Comparison of ENCODE assay signal across 8 cellular contexts in genomic region chr14:69612759-69613145, GRCh38. TPM values are rescaled to one million over a fixed set of nuclear protein-coding genes. Genes with fewer than 3 reads are reported as not detected.
DNase-seq lines count a peak whose midpoint lies in the region; ATAC-seq and TF ChIP-seq lines count a peak whose summit lies in the region.

No MANE protein-coding gene starts in this region.

- H3K36me3 Mint-ChIP-seq in activated naive CD4-positive, alpha-beta T cell treated with anti-CD3 and anti-CD28 coated beads, Interleukin-2, amount 50 U/mL, for 72 hours: peaks cover 41 to 51% of the 10 kb centered on the region in 2 donors

- H3K36me3 ChIP-seq in H7 (replicated peaks; ENCODE audit: control insufficient read depth, insufficient read depth, low read length) (no peaks in the 10 kb centered on the region), testis (ENCODE audit: low read depth, missing control alignments) (no peaks in the 10 kb centered on the region)

- no peaks in the 10 kb centered on the region for H3K9me3 Mint-ChIP-seq in activated naive CD4-positive, alpha-beta T cell treated with anti-CD3 and anti-CD28 coated beads, Interleukin-2, amount 50 U/mL, for 72 hours

- H3K4me3 ChIP-seq in H7 (ENCODE audit: insufficient read depth, low read depth, low read length): peak overlapping the region; percentile 71; the same call in 1 of the 2 replicates
- H3K4me3 ChIP-seq in testis: peak overlapping the region; percentile 84 to 88

- H3K27ac ChIP-seq in 22Rv1: no peak overlapping the region
- peak overlapping the region; percentile 93 to 99 for H3K27ac ChIP-seq in testis

- ATAC-seq in activated naive CD4-positive, alpha-beta T cell treated with anti-CD3 and anti-CD28 coated beads, Interleukin-2, amount 50 U/mL, for 72 hours: no peak
- no peak for ATAC-seq in GM21717 (IDR thresholded peaks at IDR 0.05; ENCODE audit: unreplicated experiment)

- peak; percentile 49 for TF ChIP-seq CTCF in 22Rv1 (IDR thresholded peaks at IDR 0.05)
- TF ChIP-seq CTCF in testis (IDR thresholded peaks at IDR 0.05): no peak

- 17 to 27% methylated on average over 2 of the region's 2 CpGs for WGBS in testis, 2 donors

- H3K4me1 ChIP-seq in testis: peaks cover 43% of the 10 kb centered on the region

- H3K27ac Mint-ChIP-seq in activated naive CD4-positive, alpha-beta T cell treated with anti-CD3 and anti-CD28 coated beads, Interleukin-2, amount 50 U/mL, for 72 hours: peak overlapping the region; percentile 87 to 90

- intact Hi-C loops in testis (cut with DNase I; ENCODE audit: low total_unique reads): no loop called here

- H3K9me3 ChIP-seq in testis: no peaks in the 10 kb centered on the region

- no peak for DNase-seq in H7
- DNase-seq in activated naive CD4-positive, alpha-beta T cell treated with anti-CD3 and anti-CD28 coated beads, Interleukin-2, amount 50 U/mL, for 72 hours (ENCODE audit: low spot score in 2 of 2): no peak
- peak; percentile 42 for DNase-seq in kidney glomerular epithelial cell (lab: John Stamatoyannopoulos, UW)
- no peak for DNase-seq in testis
- no peak for DNase-seq in activated CD4-positive, CD25-positive, alpha-beta regulatory T cell treated with anti-CD3 and anti-CD28 coated beads, Interleukin-2, amount 50 U/mL, for 72 hours
- no peak for DNase-seq in DMS153 (lab: John Stamatoyannopoulos, UW)

- TF ChIP-seq POLR2A in testis (IDR thresholded peaks at IDR 0.05): no peak

- peaks cover 3% of the 10 kb centered on the region for H3K27me3 ChIP-seq in H7 (ENCODE audit: control insufficient read depth, insufficient read depth, low read length)
- H3K27me3 ChIP-seq in testis: no peaks in the 10 kb centered on the region

RNA-seq across cellular contexts. Expression of gene SUSD6, which starts 1.4 kb away (rescaled TPM):
- total RNA-seq in H7 (2014; rRNA removed; shearing (Covaris generic)): 0.70 and 1.1 TPM in 2 replicates
- 10 to 100 TPM; 54.1 to 98.6 TPM for total RNA-seq in activated naive CD4-positive, alpha-beta T cell treated with anti-CD3 and anti-CD28 coated beads, Interleukin-2, amount 50 U/mL, for 72 hours
- 10 to 100 TPM; 38.7 to 39.5 TPM for total RNA-seq in testis
- 27.7 TPM for polyA plus RNA-seq in testis (ENCODE audit: insufficient read depth, low read depth, low replicate concordance)

RNA-seq across cellular contexts. Expression of gene CCDC177, which starts 38.1 kb away (rescaled TPM):
- 0.04 and 0.17 TPM in 2 replicates for total RNA-seq in H7 (2014; rRNA removed; shearing (Covaris generic))
- not detected for total RNA-seq in activated naive CD4-positive, alpha-beta T cell treated with anti-CD3 and anti-CD28 coated beads, Interleukin-2, amount 50 U/mL, for 72 hours
- total RNA-seq in testis: 1 to 10 TPM; 1.7 to 1.9 TPM
- 0.63 TPM for polyA plus RNA-seq in testis (ENCODE audit: insufficient read depth, low read depth, low replicate concordance)

Comparison
In these comparisons a context has a peak if more than half of its experiments do, and no peak if none do; other contexts are left out.
1. RNA of gene SUSD6, which starts 1.4 kb away (total RNA-seq): 54.1 to 98.6 TPM in activated naive CD4-positive, alpha-beta T cell treated with anti-CD3 and anti-CD28 coated beads, Interleukin-2, amount 50 U/mL, for 72 hours and 38.7 to 39.5 TPM in testis; 0.70 to 1.1 TPM in H7; every median in the first group is over 10 times any median in the second.